In the genomic region with DNA sequence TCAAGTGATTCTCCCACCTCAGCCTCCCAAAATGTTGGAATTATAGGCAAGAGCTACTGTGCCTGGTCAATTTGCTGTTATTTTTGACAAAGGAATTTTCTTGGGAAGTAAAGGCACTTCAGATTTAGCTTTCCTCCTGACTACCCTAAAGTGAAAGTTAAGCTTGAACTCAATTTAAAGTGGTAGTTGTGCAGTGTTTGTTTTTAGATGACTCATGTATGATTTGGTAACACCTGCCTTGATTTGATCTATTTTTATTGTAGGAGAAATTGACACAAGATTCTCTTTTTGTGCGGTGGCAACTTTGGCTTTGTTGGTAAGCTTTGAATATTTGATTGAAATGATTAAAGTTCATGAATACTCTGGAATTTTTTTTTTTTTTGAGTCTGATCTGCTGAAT, we compare ENCODE assay signal across 9 cellular contexts. TPM values are rescaled to one million over a fixed set of nuclear protein-coding genes. Genes with fewer than 3 reads are reported as not detected.
DNase-seq lines count a peak whose midpoint lies in the region; ATAC-seq and TF ChIP-seq lines count a peak whose summit lies in the region.
"Had no signal": no experiment of that assay in that cellular context is flagged by ENCODE, and none has a peak within 500 bp of the region (broad histone marks: within the 10 kb centered on the region; RNA-seq: fewer than 3 reads in every experiment).

No MANE protein-coding gene starts in this region.

- no peak overlapping the region for H2AFZ ChIP-seq in OCI-LY7 (ENCODE audit: low read length)

- peaks cover 64% of the 10 kb centered on the region for H4K20me1 ChIP-seq in OCI-LY7 (ENCODE audit: insufficient read depth, low read length)

- H3K4me3 ChIP-seq in OCI-LY7 (ENCODE audit: low read depth, low read length, poor library complexity, severe bottlenecking) (peak overlapping the region; percentile 93), psoas muscle (peak overlapping the region; percentile 89), right atrium auricular region (no peak overlapping the region)

- BruUV-seq in OCI-LY7 (replicated peaks; lab: Mats Ljungman, UMichigan), result no TSS peak

- POLR2A ChIA-PET in OCI-LY7 (lab: Charles Lee), result interaction anchor here (0.7 to 3.9 kb wide), 6 partner anchors 9 to 66 kb away, joined by 3 to 31 read pairs (median 4); a partner anchor contains a TSS

- no peaks in the 10 kb centered on the region for H3K27me3 Mint-ChIP-seq in effector memory CD8-positive, alpha-beta T cell

- 32 to 58% (median 40%) methylated on average over 1 of the region's 1 CpG for WGBS in psoas muscle, 3 donors

- peak overlapping the region; percentile 90 to 97 for H3K4me3 Mint-ChIP-seq in effector memory CD8-positive, alpha-beta T cell

- TF ChIP-seq CTCF in OCI-LY7 (conservative IDR thresholded peaks at IDR 0.05; ENCODE audit: low read length), result no peak
- TF ChIP-seq CTCF in psoas muscle (IDR thresholded peaks at IDR 0.05), result no peak
- TF ChIP-seq CTCF in right atrium auricular region (IDR thresholded peaks at IDR 0.05), result no peak

- H3K4me1 ChIP-seq in OCI-LY7 (ENCODE audit: insufficient read depth, low read length, poor library complexity, severe bottlenecking) (peaks cover 40% of the 10 kb centered on the region), psoas muscle (peaks cover 31% of the 10 kb centered on the region), right atrium auricular region (peaks cover 0 to 43% of the 10 kb centered on the region in 2 donors)

- H3K36me3 ChIP-seq in OCI-LY7 (ENCODE audit: insufficient read depth, low read length), result peaks cover 99% of the 10 kb centered on the region
- peaks cover 23 to 87% of the 10 kb centered on the region in 2 donors for H3K36me3 ChIP-seq in psoas muscle (ENCODE audit: insufficient read depth in 1 of 2, low read depth in 1 of 2)
- peaks cover 65% of the 10 kb centered on the region for H3K36me3 ChIP-seq in right atrium auricular region

- CTCF ChIA-PET in OCI-LY7 (lab: Charles Lee; ENCODE audit: unreplicated experiment), result interaction anchor here (0.6 kb wide), 1 partner anchor 305 kb away, joined by 3 read pairs; no protein-coding TSS in a partner anchor

- ATAC-seq in effector memory CD8-positive, alpha-beta T cell (replicated peaks), result no peak
- ATAC-seq in psoas muscle (peak in 3 of 4 donors; percentile 30 to 61 (median 51)), GM21717 (IDR thresholded peaks at IDR 0.05; ENCODE audit: unreplicated experiment) (no peak)

- no peaks in the 10 kb centered on the region for H3K27me3 ChIP-seq in psoas muscle (ENCODE audit: insufficient read depth in 3 of 3, low read length in 2 of 3)
- H3K27me3 ChIP-seq in right atrium auricular region, result no peaks in the 10 kb centered on the region

- H3K27ac Mint-ChIP-seq in effector memory CD8-positive, alpha-beta T cell, result peak overlapping the region; percentile 96

- peaks cover 94% of the 10 kb centered on the region for H3K36me3 Mint-ChIP-seq in effector memory CD8-positive, alpha-beta T cell (ENCODE audit: insufficient read depth)

- H3K79me2 ChIP-seq in OCI-LY7 (ENCODE audit: insufficient read depth, low read depth, low read length), result peaks cover 70% of the 10 kb centered on the region

- H3K9me2 ChIP-seq in OCI-LY7 (ENCODE audit: insufficient read depth, low read length), result no peaks in the 10 kb centered on the region

- intact Hi-C loops in OCI-LY7 (cut with micrococcal nuclease; ENCODE audit: unreplicated experiment) (no loop called here), psoas muscle (cut with DNase I) (no loop called here)

- H3K27ac ChIP-seq in OCI-LY7 (ENCODE audit: low read depth, low read length, poor library complexity, severe bottlenecking), result peak overlapping the region; percentile 94
- peak overlapping the region; percentile 97 for H3K27ac ChIP-seq in psoas muscle
- H3K27ac ChIP-seq in right atrium auricular region, result peak overlapping the region in 1 of 2 donors; percentile 40

- DNase-seq in NCI-H2029 (lab: John Stamatoyannopoulos, UW) (peak; percentile 9), NCI-H2029 treated with DMSO at 0.1 percent for 48 hours (lab: John Stamatoyannopoulos, UW) (no peak), OCI-LY7 (ENCODE audit: low spot score) (no peak), psoas muscle (no peak), right atrium auricular region (ENCODE audit: low spot score) (no peak), kidney glomerular epithelial cell (lab: John Stamatoyannopoulos, UW) (no peak)
- DNase-seq in effector memory CD8-positive, alpha-beta T cell, result no peak
- DNase-seq: activated effector memory CD4-positive, alpha-beta T cell treated with anti-CD3 and anti-CD28 coated beads, Interleukin-2, amount 50 U/mL, for 16 hours had no signal

- H3K9me3 ChIP-seq in OCI-LY7 (ENCODE audit: low read length) (no peaks in the 10 kb centered on the region), psoas muscle (no peaks in the 10 kb centered on the region), right atrium auricular region (no peaks in the 10 kb centered on the region)

- peaks cover 37 to 60% of the 10 kb centered on the region in 2 donors for H3K4me1 Mint-ChIP-seq in effector memory CD8-positive, alpha-beta T cell (ENCODE audit: low read depth in 2 of 2)

- peak overlapping the region; percentile 84 for H3K4me2 ChIP-seq in OCI-LY7 (ENCODE audit: low read length)

- no peaks in the 10 kb centered on the region for H3K9me3 Mint-ChIP-seq in effector memory CD8-positive, alpha-beta T cell

RNA-seq across cellular contexts. Expression of a gene that starts 5.0 kb away (rescaled TPM):
- total RNA-seq in OCI-LY7 (2014; rRNA removed; shearing (Covaris generic)), result 128 and 132 TPM in 2 replicates
- total RNA-seq in OCI-LY7 (2022), result 144 and 165 TPM in 2 replicates
- total RNA-seq in psoas muscle, result 100 to 1,000 TPM in 1 of 4 donors, 10 to 100 TPM in 3; 53.9 to 101 (median 80.2) TPM
- polyA plus RNA-seq in psoas muscle, result 10 to 100 TPM; 79.3 to 85.4 (median 83.7) TPM
- 10 to 100 TPM; 38.5 to 42.2 TPM for total RNA-seq in right atrium auricular region

RNA-seq across cellular contexts. Expression of a gene that starts 5.7 kb away (rescaled TPM):
- total RNA-seq in OCI-LY7 (2014; rRNA removed; shearing (Covaris generic)), result 0.05 and 0.73 TPM in 2 replicates
- total RNA-seq in OCI-LY7 (2022) (0.65 and 0.80 TPM in 2 replicates), psoas muscle (1 to 10 TPM in 1 of 4 donors, under 1 TPM in 3; 0.74 to 1.0 (median 0.82) TPM), right atrium auricular region (under 1 TPM; 0.11 to 0.12 TPM)
- polyA plus RNA-seq in psoas muscle, result under 1 TPM; 0.11 to 0.74 (median 0.26) TPM

Comparison
In these comparisons a context has a peak if more than half of its experiments do, and no peak if none do; other contexts are left out.
1. H3K4me3 ChIP-seq: peak in OCI-LY7 (single experiment) and psoas muscle (single experiment); none in right atrium auricular region (0 of 2).
2. ATAC-seq: peak in psoas muscle (3 of 4); none in effector memory CD8-positive, alpha-beta T cell (single experiment) and GM21717 (single experiment).